32 cellular contexts compared by ENCODE assay signal in genomic region chr6:88520020-88520338, GRCh38.
"Had no signal": no experiment of that assay in that cellular context is flagged by ENCODE, and none has a peak within 500 bp of the region (broad histone marks: within the 10 kb centered on the region; RNA-seq: fewer than 3 reads in every experiment).

No MANE protein-coding gene starts in this region.

- H3K27ac ChIP-seq: brain microvascular endothelial cell, KMS-11, SJCRH30, SK-N-MC had no signal

- H3K4me3 ChIP-seq: SJCRH30, SK-N-MC had no signal

- H3K4me3 Mint-ChIP-seq: activated CD4-positive, alpha-beta T cell treated with anti-CD3 and anti-CD28 coated beads for 36 hours; activated CD4-positive, alpha-beta T cell treated with anti-CD3 and anti-CD28 coated beads, Interleukin-2, amount 10 ng/mL, durations not matched to agents 7 days and 5 days; activated CD8-positive, alpha-beta T cell treated with anti-CD3 and anti-CD28 coated beads, Interleukin-2, amount 10 ng/mL, durations not matched to agents 7 days and 5 days; activated naive CD4-positive, alpha-beta T cell treated with anti-CD3 and anti-CD28 coated beads, Interleukin-2, amount 10 ng/mL, durations not matched to agents 7 days and 5 days; activated naive CD8-positive, alpha-beta T cell; activated naive CD8-positive, alpha-beta T cell treated with anti-CD3 and anti-CD28 coated beads, Interleukin-2, amount 50 U/mL, for 24 hours; activated T-cell treated with anti-CD3 and anti-CD28 coated beads, Interleukin-2, amount 50 U/mL, for 4 hours; central memory CD8-positive, alpha-beta T cell; T-helper 1 cell treated with Interleukin-12 subunit alpha and Interleukin-12 subunit beta and Interleukin-4 antibody, amounts not matched to agents 30 μg/mL and 1 μg/mL, for 36 hours; T-helper 2 cell treated with Interferon-gamma antibody and Interleukin-4, amounts not matched to agents 5 μg/mL and 100 μg/mL, for 36 hours; WTC11 had no signal

- H3K4me2 ChIP-seq: KMS-11 had no signal

- H3K27ac Mint-ChIP-seq: activated CD4-positive, alpha-beta T cell treated with anti-CD3 and anti-CD28 coated beads for 36 hours; activated CD4-positive, alpha-beta T cell treated with anti-CD3 and anti-CD28 coated beads, Interleukin-2, amount 10 ng/mL, durations not matched to agents 7 days and 5 days; activated CD8-positive, alpha-beta T cell treated with anti-CD3 and anti-CD28 coated beads, Interleukin-2, amount 10 ng/mL, durations not matched to agents 7 days and 5 days; activated naive CD4-positive, alpha-beta T cell treated with anti-CD3 and anti-CD28 coated beads, Interleukin-2, amount 10 ng/mL, durations not matched to agents 7 days and 5 days; activated naive CD8-positive, alpha-beta T cell; activated naive CD8-positive, alpha-beta T cell treated with anti-CD3 and anti-CD28 coated beads, Interleukin-2, amount 50 U/mL, for 24 hours; T-helper 1 cell treated with Interleukin-12 subunit alpha and Interleukin-12 subunit beta and Interleukin-4 antibody, amounts not matched to agents 30 μg/mL and 1 μg/mL, for 36 hours; T-helper 2 cell treated with Interferon-gamma antibody and Interleukin-4, amounts not matched to agents 5 μg/mL and 100 μg/mL, for 36 hours; WTC11 had no signal

- H3K36me3 ChIP-seq: brain microvascular endothelial cell, SJCRH30 had no signal

- H3K27me3 ChIP-seq: brain microvascular endothelial cell, SJCRH30 had no signal

- H3K4me1 Mint-ChIP-seq: activated CD4-positive, alpha-beta T cell treated with anti-CD3 and anti-CD28 coated beads for 36 hours; activated CD4-positive, alpha-beta T cell treated with anti-CD3 and anti-CD28 coated beads, Interleukin-2, amount 10 ng/mL, durations not matched to agents 7 days and 5 days; activated naive CD4-positive, alpha-beta T cell treated with anti-CD3 and anti-CD28 coated beads, Interleukin-2, amount 10 ng/mL, durations not matched to agents 7 days and 5 days; activated naive CD8-positive, alpha-beta T cell treated with anti-CD3 and anti-CD28 coated beads, Interleukin-2, amount 50 U/mL, for 24 hours; central memory CD8-positive, alpha-beta T cell had no signal

- ATAC-seq: activated CD4-positive, alpha-beta T cell treated with anti-CD3 and anti-CD28 coated beads for 36 hours; activated CD4-positive, CD25-positive, alpha-beta regulatory T cell treated with anti-CD3 and anti-CD28 coated beads, Interleukin-2, amount 50 U/mL, for 24 hours; activated CD8-positive, alpha-beta T cell treated with anti-CD3 and anti-CD28 coated beads, Interleukin-2, amount 10 ng/mL, durations not matched to agents 7 days and 5 days; activated naive CD8-positive, alpha-beta T cell treated with anti-CD3 and anti-CD28 coated beads, Interleukin-2, amount 50 U/mL, for 24 hours; activated T-cell treated with anti-CD3 and anti-CD28 coated beads, Interleukin-2, amount 50 U/mL, for 4 hours; WTC11 had no signal

- H3K9me3 ChIP-seq: SJCRH30 had no signal

- H3K27me3 Mint-ChIP-seq: activated naive CD4-positive, alpha-beta T cell treated with anti-CD3 and anti-CD28 coated beads, Interleukin-2, amount 10 ng/mL, durations not matched to agents 7 days and 5 days had no signal

- H3K4me1 ChIP-seq: SJCRH30 had no signal

- DNase-seq: activated CD4-positive, alpha-beta T cell treated with anti-CD3 and anti-CD28 coated beads for 36 hours; activated CD4-positive, alpha-beta T cell treated with anti-CD3 and anti-CD28 coated beads, Interleukin-2, amount 10 ng/mL, durations not matched to agents 7 days and 5 days; activated CD4-positive, alpha-beta T cell treated with anti-CD3 and anti-CD28 coated beads, Interleukin-2, amount 50 U/mL, for 48 hours; activated CD8-positive, alpha-beta T cell treated with anti-CD3 and anti-CD28 coated beads, Interleukin-2, amount 10 ng/mL, durations not matched to agents 7 days and 5 days; activated effector memory CD4-positive, alpha-beta T cell treated with Interleukin-2 at 50 U/mL for 16 hours; activated naive CD4-positive, alpha-beta T cell treated with anti-CD3 and anti-CD28 coated beads, Interleukin-2, amount 10 ng/mL, durations not matched to agents 7 days and 5 days; activated naive CD8-positive, alpha-beta T cell treated with anti-CD3 and anti-CD28 coated beads, Interleukin-2, amount 50 U/mL, for 24 hours; activated T-cell treated with anti-CD3 and anti-CD28 coated beads for 4 hours; activated T-cell treated with anti-CD3 and anti-CD28 coated beads, Interleukin-2, amount 50 U/mL, for 4 hours; aorta; brain microvascular endothelial cell; NCI-H1092 treated with DMSO at 0.1 percent for 48 hours; NCI-H1417; NCI-H146; NCI-H187; NCI-H2081; NCI-H2171 treated with DMSO at 0.1 percent for 48 hours; NCI-H2227 treated with DMSO at 0.1 percent for 48 hours; NCI-H446; NCI-H510A treated with DMSO at 0.1 percent for 48 hours; NCI-H748 treated with DMSO at 0.1 percent for 48 hours; SHP77; SJCRH30 had no signal

- H3K9me3 Mint-ChIP-seq: activated CD4-positive, alpha-beta T cell treated with anti-CD3 and anti-CD28 coated beads, Interleukin-2, amount 10 ng/mL, durations not matched to agents 7 days and 5 days; activated naive CD4-positive, alpha-beta T cell treated with anti-CD3 and anti-CD28 coated beads, Interleukin-2, amount 10 ng/mL, durations not matched to agents 7 days and 5 days; T-helper 2 cell treated with Interferon-gamma antibody and Interleukin-4, amounts not matched to agents 5 μg/mL and 100 μg/mL, for 36 hours had no signal

- H3K9ac ChIP-seq: KMS-11 had no signal

- FAIRE-seq: TTC549 had no signal

- H3K36me3 Mint-ChIP-seq: activated naive CD4-positive, alpha-beta T cell treated with anti-CD3 and anti-CD28 coated beads, Interleukin-2, amount 10 ng/mL, durations not matched to agents 7 days and 5 days; activated naive CD8-positive, alpha-beta T cell had no signal
